10 cellular contexts compared by ENCODE assay signal in genomic region chr4:123832173-123833026, GRCh38.
DNase-seq lines count a peak whose midpoint lies in the region; ATAC-seq and TF ChIP-seq lines count a peak whose summit lies in the region.
"Had no signal": no experiment of that assay in that cellular context is flagged by ENCODE, and none has a peak within 500 bp of the region (broad histone marks: within the 10 kb centered on the region; RNA-seq: fewer than 3 reads in every experiment).

No MANE protein-coding gene starts in this region.

- H3K4me1 Mint-ChIP-seq in nephron progenitor cell = peaks cover 35% of the 10 kb centered on the region
- H3K4me1 Mint-ChIP-seq: CD4-positive, CD25-positive, alpha-beta regulatory T cell had no signal

- H3K9me3 Mint-ChIP-seq in nephron progenitor cell = peaks cover 24% of the 10 kb centered on the region
- H3K9me3 Mint-ChIP-seq: GM23338 had no signal

- peak overlapping the region; percentile 3 for H3K27ac Mint-ChIP-seq in nephron progenitor cell
- H3K27ac Mint-ChIP-seq: CD4-positive, CD25-positive, alpha-beta regulatory T cell; GM23338 had no signal

- DNase-seq in AG04449 (ENCODE audit: low read depth, low spot score) (peak; percentile 99), RPMI7951 (ENCODE audit: low read depth) (peak; percentile 100), fibroblast of gingiva (ENCODE audit: low read depth) (peak; percentile 99), nephron progenitor cell (no peak), NOMO-1 (lab: John Stamatoyannopoulos, UW; ENCODE audit: unreplicated experiment in 2 of 2) (no peak), KBM-7 (no peak), NCI-H1694 (lab: John Stamatoyannopoulos, UW) (no peak)
- DNase-seq: CD4-positive, CD25-positive, alpha-beta regulatory T cell had no signal

- TF ChIP-seq CTCF in AG04449 (IDR thresholded peaks at IDR 0.05; ENCODE audit: insufficient read depth, low read length, missing control alignments) (no peak), nephron progenitor cell (IDR thresholded peaks at IDR 0.05) (no peak)

- POLR2A ChIA-PET in AG04449 (lab: Yijun Ruan, JAX) = interaction anchor here (1.0 kb wide), 1 partner anchor 414 kb away, joined by 4 read pairs; no protein-coding TSS in a partner anchor

- no peak overlapping the region for H3K4me3 Mint-ChIP-seq in nephron progenitor cell
- H3K4me3 Mint-ChIP-seq: CD4-positive, CD25-positive, alpha-beta regulatory T cell; GM23338 had no signal

- peaks cover 13% of the 10 kb centered on the region for H3K36me3 Mint-ChIP-seq in nephron progenitor cell (ENCODE audit: low read depth)
- H3K36me3 Mint-ChIP-seq: CD4-positive, CD25-positive, alpha-beta regulatory T cell had no signal

- CTCF ChIA-PET in AG04449 (lab: Yijun Ruan, JAX) = interaction anchor here (1.2 kb wide), 1 partner anchor 60 kb away, joined by 4 read pairs; no protein-coding TSS in a partner anchor

- ATAC-seq in HG03354 (IDR thresholded peaks at IDR 0.05; ENCODE audit: poor library complexity, severe bottlenecking, unreplicated experiment) = no peak
- ATAC-seq: GM23338 had no signal

- H3K27me3 Mint-ChIP-seq in nephron progenitor cell (ENCODE audit: low read depth, poor library complexity) = no peaks in the 10 kb centered on the region
- H3K27me3 Mint-ChIP-seq: CD4-positive, CD25-positive, alpha-beta regulatory T cell had no signal

- in situ Hi-C loops in KBM-7 (cut with MboI; ENCODE audit: low pct_unique_long_range_greater_than_20kb, low sequenced_read_pairs) = no loop called here

- 0 out of 2 replicates have a peak overlapping the region, but pooled peaks have one; percentile 19 for H3K4me3 ChIP-seq in AG04449 (ENCODE audit: low read depth, low read length)
- H3K4me3 ChIP-seq: GM23338 had no signal

Comparison
In these comparisons a context has a peak if more than half of its experiments do, and no peak if none do; other contexts are left out.
1. DNase-seq: peak in AG04449 (single experiment), RPMI7951 (single experiment) and fibroblast of gingiva (single experiment); none in nephron progenitor cell (single experiment), NOMO-1 (0 of 2), KBM-7 (single experiment) and NCI-H1694 (single experiment).